In genomic region chr11:72091292-72091691, GRCh38 we compare ENCODE assay signal across 9 cellular contexts. TPM values are rescaled to one million over a fixed set of nuclear protein-coding genes. Genes with fewer than 3 reads are reported as not detected.
DNase-seq lines count a peak whose midpoint lies in the region; ATAC-seq and TF ChIP-seq lines count a peak whose summit lies in the region.
"Had no signal": no experiment of that assay in that cellular context is flagged by ENCODE, and none has a peak within 500 bp of the region (broad histone marks: within the 10 kb centered on the region; RNA-seq: fewer than 3 reads in every experiment).

No MANE protein-coding gene starts in this region.

- no peaks in the 10 kb centered on the region for H4K20me1 ChIP-seq in OCI-LY1 (ENCODE audit: insufficient read depth, low read length)

- no peaks in the 10 kb centered on the region for H3K27me3 Mint-ChIP-seq in naive thymus-derived CD8-positive, alpha-beta T cell

- ATAC-seq in HG02798 (IDR thresholded peaks at IDR 0.05; ENCODE audit: poor library complexity, unreplicated experiment) (peak; percentile 61), HG03175 (IDR thresholded peaks at IDR 0.05; ENCODE audit: unreplicated experiment) (no peak)
- peak; percentile 99 for ATAC-seq in naive thymus-derived CD8-positive, alpha-beta T cell

- POLR2A ChIA-PET in naive thymus-derived CD8-positive, alpha-beta T cell (lab: Charles Lee): interaction anchor here (0.7 to 2.8 kb wide), 6 partner anchors 9 to 66 kb away, joined by 3 to 28 read pairs (median 6); no protein-coding TSS in a partner anchor

- H3K27ac ChIP-seq in OCI-LY1 (ENCODE audit: low read depth, low read length, poor library complexity, severe bottlenecking) (peak overlapping the region; percentile 1), esophagus (ENCODE audit: low read depth in 2 of 2, low read length in 1 of 2) (peak overlapping the region; percentile 2 to 22), subcutaneous abdominal adipose tissue (ENCODE audit: low read depth, low read length) (no peak overlapping the region)

- no peaks in the 10 kb centered on the region for H3K9me3 Mint-ChIP-seq in naive thymus-derived CD8-positive, alpha-beta T cell

- DNase-seq in COR-L47 (lab: John Stamatoyannopoulos, UW): peak; percentile 65
- DNase-seq in activated T-cell treated with anti-CD3 and anti-CD28 coated beads for 48 hours (ENCODE audit: low read depth): peak; percentile 45
- peak; percentile 34 to 85 (median 68) for DNase-seq in naive thymus-derived CD8-positive, alpha-beta T cell

- WGBS in esophagus, 2 donors: 37 to 47% methylated on average over 4 of the region's 4 CpGs

- H3K36me3 ChIP-seq in OCI-LY1 (ENCODE audit: insufficient read depth, low read length) (peaks cover 54% of the 10 kb centered on the region), esophagus (ENCODE audit: control insufficient read depth in 2 of 2, insufficient read depth in 2 of 2, low read length in 1 of 2) (peaks cover 7 to 10% of the 10 kb centered on the region in 2 donors), subcutaneous abdominal adipose tissue (ENCODE audit: control insufficient read depth in 5 of 5, insufficient read depth in 5 of 5, low read length in 5 of 5) (peaks cover 10 to 48% (median 32%) of the 10 kb centered on the region in 5 donors)

- peak; percentile 97 for TF ChIP-seq CTCF in OCI-LY1 (IDR thresholded peaks at IDR 0.05; ENCODE audit: low read length)

- H3K4me3 ChIP-seq in OCI-LY1 (ENCODE audit: low read depth, low read length, poor library complexity, severe bottlenecking) (no peak overlapping the region), esophagus (ENCODE audit: low read depth in 1 of 2, low read length in 2 of 2) (no peak overlapping the region), subcutaneous abdominal adipose tissue (ENCODE audit: low read depth in 1 of 5, low read length in 5 of 5) (no peak overlapping the region)

- H3K4me1 ChIP-seq in OCI-LY1 (ENCODE audit: insufficient read depth, low read length, severe bottlenecking): no peaks in the 10 kb centered on the region
- H3K4me1 ChIP-seq in esophagus (ENCODE audit: control insufficient read depth in 2 of 2, insufficient read depth in 2 of 2, low read length in 1 of 2): no peaks in the 10 kb centered on the region
- peaks cover 3 to 14% (median 12%) of the 10 kb centered on the region in 5 donors for H3K4me1 ChIP-seq in subcutaneous abdominal adipose tissue (ENCODE audit: control insufficient read depth in 5 of 5, insufficient read depth in 5 of 5, low read length in 5 of 5)

- H3K27ac Mint-ChIP-seq in naive thymus-derived CD8-positive, alpha-beta T cell: peak overlapping the region in 8 of 10 donors; percentile 20 to 96 (median 84)

- no peak overlapping the region for H3K4me3 Mint-ChIP-seq in naive thymus-derived CD8-positive, alpha-beta T cell

- H3K9ac ChIP-seq in OCI-LY1 (ENCODE audit: low read length) (no peak overlapping the region), subcutaneous abdominal adipose tissue (ENCODE audit: low read length in 5 of 5) (peak overlapping the region in 4 of 5 donors; percentile 7 to 56 (median 32))

- peaks cover 16 to 19% (median 16%) of the 10 kb centered on the region in 4 donors for H3K4me1 Mint-ChIP-seq in naive thymus-derived CD8-positive, alpha-beta T cell

- H3K9me2 ChIP-seq in OCI-LY1 (ENCODE audit: low read depth, low read length): no peaks in the 10 kb centered on the region

- no peaks in the 10 kb centered on the region for H3K79me2 ChIP-seq in OCI-LY1 (ENCODE audit: insufficient read depth, low read length)

- no peak overlapping the region for H2AFZ ChIP-seq in OCI-LY1 (ENCODE audit: low read length)

- H3K4me2 ChIP-seq in OCI-LY1 (ENCODE audit: low read length): no peak overlapping the region

- H3K36me3 Mint-ChIP-seq in naive thymus-derived CD8-positive, alpha-beta T cell: peaks cover 0 to 38% (median 0%) of the 10 kb centered on the region in 3 donors

- H3K27me3 ChIP-seq in OCI-LY1 (ENCODE audit: insufficient read depth, low read length) (no peaks in the 10 kb centered on the region), esophagus (ENCODE audit: control insufficient read depth in 1 of 2, insufficient read depth in 2 of 2, low read length in 2 of 2) (no peaks in the 10 kb centered on the region), subcutaneous abdominal adipose tissue (ENCODE audit: control insufficient read depth in 5 of 5, insufficient read depth in 4 of 5, low read length in 5 of 5) (no peaks in the 10 kb centered on the region)

- H3K9me3 ChIP-seq in OCI-LY1 (ENCODE audit: low read length): no peaks in the 10 kb centered on the region
- no peaks in the 10 kb centered on the region for H3K9me3 ChIP-seq in esophagus (ENCODE audit: control insufficient read depth in 2 of 2, insufficient read depth in 1 of 2, low read depth in 1 of 2, low read length in 1 of 2)
- H3K9me3 ChIP-seq in subcutaneous abdominal adipose tissue (ENCODE audit: control insufficient read depth in 5 of 5, low read length in 5 of 5): no peaks in the 10 kb centered on the region

- no peaks in the 10 kb centered on the region for H3F3A ChIP-seq in OCI-LY1 (ENCODE audit: insufficient read depth, low read length)

RNA-seq across cellular contexts. Expression of gene LRRC51, which starts 10.6 kb away (rescaled TPM):
- 1 to 10 TPM; 3.1 to 4.6 TPM for polyA plus RNA-seq in esophagus
- 1 to 10 TPM; 5.0 to 6.6 TPM for total RNA-seq in naive thymus-derived CD8-positive, alpha-beta T cell
- 1 to 10 TPM; 1.5 to 3.1 (median 2.5) TPM for polyA plus RNA-seq in naive thymus-derived CD8-positive, alpha-beta T cell

RNA-seq across cellular contexts. Expression of gene NUMA1, which starts 10.9 kb away (rescaled TPM):
- 100 to 1,000 TPM; 108 to 205 TPM for polyA plus RNA-seq in esophagus
- 100 to 1,000 TPM; 436 to 442 TPM for total RNA-seq in naive thymus-derived CD8-positive, alpha-beta T cell
- polyA plus RNA-seq in naive thymus-derived CD8-positive, alpha-beta T cell: 100 to 1,000 TPM in 1 of 3 donors, 10 to 100 TPM in 2; 12.0 to 119 (median 30.6) TPM

RNA-seq across cellular contexts. Expression of gene LAMTOR1, which starts 11.8 kb away (rescaled TPM):
- polyA plus RNA-seq in esophagus: 100 to 1,000 TPM in 1 of 2 donors, 10 to 100 TPM in 1; 50.6 to 109 TPM
- 10 to 100 TPM; 66.8 to 68.6 TPM for total RNA-seq in naive thymus-derived CD8-positive, alpha-beta T cell
- 10 to 100 TPM; 78.0 to 87.7 (median 78.6) TPM for polyA plus RNA-seq in naive thymus-derived CD8-positive, alpha-beta T cell

RNA-seq across cellular contexts. Expression of gene TOMT, which starts 14.4 kb away (rescaled TPM):
- not detected for polyA plus RNA-seq in esophagus
- total RNA-seq in naive thymus-derived CD8-positive, alpha-beta T cell: not detected
- polyA plus RNA-seq in naive thymus-derived CD8-positive, alpha-beta T cell: not detected
- total RNA-seq: activated CD8-positive, alpha-beta memory T cell treated with anti-CD3 and anti-CD28 coated beads for 36 hours had no signal

RNA-seq across cellular contexts. Expression of gene ANAPC15, which starts 21.2 kb away (rescaled TPM):
- 10 to 100 TPM; 46.8 to 60.0 TPM for polyA plus RNA-seq in esophagus
- 10 to 100 TPM; 52.9 to 62.1 TPM for total RNA-seq in naive thymus-derived CD8-positive, alpha-beta T cell
- polyA plus RNA-seq in naive thymus-derived CD8-positive, alpha-beta T cell: 100 to 1,000 TPM in 1 of 3 donors, 10 to 100 TPM in 2; 81.7 to 102 (median 90.1) TPM
